ENCODE assay signal across 8 cellular contexts in the genomic region with DNA sequence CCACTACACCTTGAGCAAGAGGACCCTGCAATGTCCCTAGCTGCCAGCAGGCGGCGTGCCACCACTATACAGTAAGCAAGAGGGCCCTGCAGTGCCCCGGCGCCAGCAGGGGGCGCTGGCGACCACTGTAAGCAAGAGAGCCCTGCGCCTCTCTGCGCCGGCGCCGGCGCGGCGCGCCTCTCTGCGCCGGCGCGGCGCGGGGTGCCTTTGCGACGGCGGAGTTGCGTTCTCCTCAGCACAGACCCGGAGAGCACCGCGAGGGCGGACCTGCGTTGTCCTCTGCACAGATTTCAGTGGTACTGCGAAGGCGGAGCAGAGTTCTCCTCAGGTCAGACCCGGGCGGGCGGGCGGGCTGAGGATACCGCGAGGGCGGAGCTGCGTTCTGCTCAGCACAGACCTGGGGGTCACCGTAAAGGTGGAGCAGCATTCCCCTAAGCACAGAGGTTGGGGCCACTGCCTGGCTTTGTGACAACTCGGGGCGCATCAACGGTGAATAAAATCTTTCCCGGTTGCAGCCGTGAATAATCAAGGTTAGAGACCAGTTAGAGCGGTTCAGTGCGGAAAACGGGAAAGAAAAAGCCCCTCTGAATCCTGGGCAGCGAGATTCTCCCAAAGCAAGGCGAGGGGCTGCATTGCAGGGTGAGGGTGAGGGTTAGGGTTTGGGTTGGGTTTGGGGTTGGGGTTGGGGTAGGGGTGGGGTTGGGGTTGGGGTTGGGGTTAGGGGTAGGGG. TPM values are rescaled to one million over a fixed set of nuclear protein-coding genes. Genes with fewer than 3 reads are reported as not detected.
DNase-seq lines count a peak whose midpoint lies in the region; ATAC-seq, FAIRE-seq and TF ChIP-seq lines count a peak whose summit lies in the region.
"Not testable (repeated sequence)": the region's sequence is repeated elsewhere in the genome, so short reads cannot be mapped to it uniquely, and the experiment has no call there.

No MANE protein-coding gene starts in this region.

- H3K9me3 ChIP-seq in GM12878 (replicated peaks; ENCODE audit: control insufficient read depth, insufficient read depth, low read length): not testable (repeated sequence)

- ATAC-seq in GM19328 (IDR thresholded peaks at IDR 0.05; ENCODE audit: unreplicated experiment) (peak; percentile 34), GM12878 (peak; percentile 33)

- peak; percentile 4 for DNase-seq in AG20443 (ENCODE audit: low spot score)
- DNase-seq in NB4 (ENCODE audit: low read depth): peak; percentile 74
- DNase-seq in activated CD4-positive, alpha-beta T cell treated with anti-CD3 and anti-CD28 coated beads, Interleukin-2, amount 50 U/mL, for 1 hour: peak; percentile 46
- DNase-seq in GM12878 (ENCODE audit: low read depth, low spot score): not testable (repeated sequence)
- DNase-seq in frontal cortex (ENCODE audit: low spot score in 2 of 2): peak; percentile 2
- DNase-seq in myocyte (ENCODE audit: low read depth): peak; percentile 15
- DNase-seq in stimulated activated CD4-positive, alpha-beta T cell treated with anti-CD3 and anti-CD28 coated beads, Interleukin-2, amount 100 ng/mL, for 24 hours: peak; percentile 67 to 76

- not testable (repeated sequence) for H3K36me3 ChIP-seq in GM12878 (ENCODE audit: control insufficient read depth in 2 of 2, insufficient read depth in 2 of 2, low read length in 1 of 2)

- not testable (repeated sequence) for TF ChIP-seq EP300 in GM12878 (IDR thresholded peaks at IDR 0.05; ENCODE audit: borderline replicate concordance in 1 of 2, control insufficient read depth in 1 of 2, low read depth in 2 of 2, low read length in 2 of 2)

- not testable (repeated sequence) for H3K4me2 ChIP-seq in GM12878 (ENCODE audit: control insufficient read depth, insufficient read depth)

- TF ChIP-seq RAD21 in GM12878 (IDR thresholded peaks at IDR 0.05; ENCODE audit: insufficient read depth, low read depth, low read length): peak; percentile 36

- H3K79me2 ChIP-seq in GM12878 (ENCODE audit: control insufficient read depth, insufficient read depth, low read length): not testable (repeated sequence)

- BruUV-seq in GM12878 (replicated peaks; lab: Mats Ljungman, UMichigan): not testable (repeated sequence)

- not testable (repeated sequence) for H3K27ac ChIP-seq in GM12878 (ENCODE audit: control insufficient read depth, insufficient read depth)

- H4K20me1 ChIP-seq in GM12878 (ENCODE audit: control insufficient read depth, insufficient read depth): not testable (repeated sequence)

- intact Hi-C loops in GM12878 (cut with micrococcal nuclease; ENCODE audit: unreplicated experiment): loop anchor here (2.0 kb wide), 1 partner anchor 91 kb away; no protein-coding TSS in a partner anchor

- POLR2A ChIA-PET in GM12878 (lab: Charles Lee): interaction anchor here (0.7 kb wide), 1 partner anchor 168 kb away, joined by 4 read pairs; no protein-coding TSS in a partner anchor

- H3K4me3 ChIP-seq in NB4 (ENCODE audit: low read depth, low read length); GM12878: not testable (repeated sequence)

- TF ChIP-seq CTCF in NB4 (IDR thresholded peaks at IDR 0.05; ENCODE audit: low read depth, low read length): not testable (repeated sequence)
- TF ChIP-seq CTCF in GM12878 (IDR thresholded peaks at IDR 0.05 in 2 of 3, conservative IDR thresholded peaks at IDR 0.05 in 1 of 3; ENCODE audit: control insufficient read depth in 2 of 3, extremely low read depth in 1 of 3, insufficient read depth in 1 of 3, low read depth in 3 of 3, low read length in 3 of 3): peak; percentile 29 to 54 (median 41)

- RAD21 ChIA-PET in GM12878 (lab: Charles Lee; ENCODE audit: unreplicated experiment): interaction anchor here (0.6 to 0.7 kb wide), 2 partner anchors 98 kb away, joined by 3 to 4 read pairs; no protein-coding TSS in a partner anchor

- 23% methylated on average over 43 of the region's 51 CpGs for WGBS in GM12878 (ENCODE audit: insufficient coverage, insufficient replicate concordance, low lambda C conversion rate, missing lambda C conversion rate)

- in situ Hi-C loops in GM12878 (cut with MboI): not testable (repeated sequence)

- not testable (repeated sequence) for H2AFZ ChIP-seq in GM12878 (ENCODE audit: control insufficient read depth, low read depth, low read length)

- not testable (repeated sequence) for H3K4me1 ChIP-seq in GM12878 (ENCODE audit: control insufficient read depth, insufficient read depth, low read length)

- FAIRE-seq in GM12878 (lab: Jason Lieb, UNC); frontal cortex (lab: Jason Lieb, UNC): not testable (repeated sequence)

- not testable (repeated sequence) for H3K27me3 ChIP-seq in GM12878 (replicated peaks in 1 of 2; ENCODE audit: control insufficient read depth in 2 of 2, insufficient read depth in 2 of 2, low read length in 1 of 2)

- not testable (repeated sequence) for H3K9ac ChIP-seq in GM12878 (ENCODE audit: control insufficient read depth, insufficient read depth, low read length)

- not testable (repeated sequence) for TF ChIP-seq POLR2A in NB4 (IDR thresholded peaks at IDR 0.05; ENCODE audit: extremely low read depth, insufficient read length); GM12878 (IDR thresholded peaks at IDR 0.05; ENCODE audit: low read depth, low read length)

- SMC1A ChIA-PET in GM12878 (lab: Charles Lee; ENCODE audit: uncharacterized antibody, unreplicated experiment): interaction anchor here (0.7 kb wide), 1 partner anchor 98 kb away, joined by 3 read pairs; no protein-coding TSS in a partner anchor

- CTCF ChIA-PET in GM12878 (lab: Yijun Ruan, JAX): interaction anchor here (0.7 to 1.4 kb wide), 2 partner anchors 95 to 98 kb away, joined by 3 to 7 read pairs; no protein-coding TSS in a partner anchor

TF ChIP-seq in GM12878, 131 proteins besides CTCF, POLR2A, EP300 and RAD21 (continues in another document):
- TF ChIP-seq SMC3 (IDR thresholded peaks at IDR 0.05; ENCODE audit: borderline replicate concordance, low read length) (peak; percentile 16; the same call in 1 of the 2 replicates), GATAD2B (conservative IDR thresholded peaks at IDR 0.05; ENCODE audit: low read depth) (peak; percentile 65; the same call in 1 of the 2 replicates), ZBTB33 (IDR thresholded peaks at IDR 0.05) (peak; percentile 87; the same call in 1 of the 2 replicates), RB1 (IDR thresholded peaks at IDR 0.05; ENCODE audit: borderline replicate concordance) (peak; percentile 30; the same call in 1 of the 2 replicates), NR2F1 (conservative IDR thresholded peaks at IDR 0.05) (0 out of 2 replicates have a peak, but pooled peaks have one; percentile 45), SMARCA5 (IDR thresholded peaks at IDR 0.05) (peak; percentile 89)

RNA-seq across cellular contexts. Expression of gene RABL2A, which starts 24.9 kb away (rescaled TPM):
- 90.9 and 104 TPM in 2 replicates for total RNA-seq in GM12878 (2013; cell fraction: nucleolus; rRNA removed)
- total RNA-seq in GM12878 (2014; rRNA removed): 9.1 and 10.0 TPM in 2 replicates
- 9.7 and 10.0 TPM in 2 replicates for total RNA-seq in GM12878 (2014; rRNA removed; fragmentation: Illumina TruSeq; extraction: Trizol)
- 9.8 and 12.2 TPM in 2 replicates for total RNA-seq in GM12878 (2021)
- polyA plus RNA-seq in GM12878 (2011; ENCODE audit: low read depth): 9.0 TPM
- 14.5 and 17.9 TPM in 2 replicates for polyA plus RNA-seq in GM12878 (2011; rRNA removed)
- 12.8 and 16.6 TPM in 2 replicates for polyA plus RNA-seq in GM12878 (2011; cell fraction: cytosol; rRNA removed)
- polyA plus RNA-seq in GM12878 (2011; cell fraction: nucleus; rRNA removed): 58.0 and 59.3 TPM in 2 replicates
- polyA plus RNA-seq in GM12878 (2012): 10.9 and 11.8 TPM in 2 replicates
- 12.3 and 15.1 TPM in 2 replicates for polyA plus RNA-seq in GM12878 (2014; fragmentation: Illumina TruSeq; extraction: Trizol)
- polyA plus RNA-seq in GM12878 (2014; fragmentation: Nextera tagmentation; extraction: Ambion mirVana): 1 to 10 TPM in 1 of 2 experiments, under 1 TPM in 1; 0.87 to 1.9 TPM
- 12.6 and 14.5 TPM in 2 replicates for polyA plus RNA-seq in GM12878 (2014; rRNA removed)
- 1 to 10 TPM; 8.9 to 9.4 TPM for polyA plus RNA-seq in GM12878 (2016; fragmentation: Nextera tagmentation; extraction: Ambion mirVana)
- polyA minus RNA-seq in GM12878 (2011; rRNA and poly(A)+ RNA removed): 24.5 and 26.0 TPM in 2 replicates
- 3.6 and 7.8 TPM in 2 replicates for polyA minus RNA-seq in GM12878 (2011; cell fraction: cytosol; rRNA and poly(A)+ RNA removed)
- 15.6 and 24.2 TPM in 2 replicates for polyA minus RNA-seq in GM12878 (2011; cell fraction: nucleus; rRNA and poly(A)+ RNA removed)
- total RNA-seq in frontal cortex: 10.6 TPM
- 7.2 and 9.1 TPM in 2 replicates for total RNA-seq in myocyte
- 18.2 TPM for polyA plus RNA-seq in myocyte (2012)
